In the genomic region with DNA sequence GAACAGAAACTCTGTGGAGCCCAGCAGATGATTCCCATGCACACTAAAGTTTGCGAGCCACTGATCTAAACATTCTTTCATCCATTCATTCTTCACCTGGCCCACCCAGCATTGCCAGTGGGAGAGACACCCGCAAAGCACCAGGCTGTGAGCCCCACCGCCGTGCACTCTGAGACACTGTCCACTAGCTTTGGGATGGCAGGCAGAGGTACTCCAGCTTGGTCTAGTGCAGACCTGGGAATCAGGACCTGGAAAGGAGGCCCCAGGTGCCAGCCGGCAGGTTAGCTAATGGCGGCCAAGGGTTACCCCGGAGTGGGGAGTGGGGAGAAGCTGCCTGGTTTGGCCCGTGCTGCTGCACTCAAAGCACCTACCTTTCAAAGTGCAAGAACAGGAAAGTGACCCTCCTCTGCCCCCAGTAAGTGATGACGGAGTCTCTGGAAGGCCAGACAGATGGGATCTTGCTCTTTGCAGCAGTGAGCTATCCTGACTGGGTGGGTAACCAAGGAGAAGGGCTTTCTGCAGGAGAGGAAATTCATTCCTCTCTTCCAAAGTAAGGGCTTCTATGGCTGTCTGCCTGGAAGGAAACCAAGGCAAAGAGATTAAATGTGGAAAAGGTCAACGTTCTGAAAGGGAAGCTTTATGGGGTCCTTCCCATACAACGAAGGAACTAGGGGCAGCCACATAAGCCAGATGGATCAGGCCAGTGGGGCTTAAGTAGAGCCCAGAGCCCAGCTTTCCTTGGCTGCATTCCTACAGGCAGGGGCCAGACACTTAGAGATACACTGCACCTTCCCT, we compare ENCODE assay signal across 17 cellular contexts.
DNase-seq lines count a peak whose midpoint lies in the region; ATAC-seq and TF ChIP-seq lines count a peak whose summit lies in the region.
"Had no signal": no experiment of that assay in that cellular context is flagged by ENCODE, and none has a peak within 500 bp of the region (broad histone marks: within the 10 kb centered on the region; RNA-seq: fewer than 3 reads in every experiment).

No MANE protein-coding gene starts in this region.

- CTCF ChIA-PET in activated CD8-positive, alpha-beta T cell treated with anti-CD3 and anti-CD28 coated beads, Interleukin-2, amount 10 ng/mL, durations not matched to agents 7 days and 5 days (lab: Charles Lee), result interaction anchor here (0.7 kb wide), 1 partner anchor 57 kb away, joined by 3 read pairs; no protein-coding TSS in a partner anchor
- CTCF ChIA-PET in activated CD8-positive, alpha-beta T cell treated with anti-CD3 and anti-CD28 coated beads for 36 hours (lab: Charles Lee), result interaction anchor here (1.3 to 6.2 kb wide), 3 partner anchors 30 to 282 kb away, joined by 4 to 37 read pairs (median 6); no protein-coding TSS in a partner anchor

- no peaks in the 10 kb centered on the region for H3K36me3 ChIP-seq in sigmoid colon
- H3K36me3 ChIP-seq: cardiac muscle cell, ovary, SJSA1 had no signal

- H3K27me3 ChIP-seq in sigmoid colon, result peaks cover 0 to 60% (median 16%) of the 10 kb centered on the region in 3 donors
- H3K27me3 ChIP-seq: ovary had no signal

- WGBS in sigmoid colon, 2 donors, result 79 to 85% methylated on average over 11 of the region's 11 CpGs

- TF ChIP-seq EP300 in sigmoid colon (IDR thresholded peaks at IDR 0.05), result no peak

- H3K9me3 ChIP-seq in sigmoid colon, result no peaks in the 10 kb centered on the region
- H3K9me3 ChIP-seq: Caco-2, ovary had no signal

- no peak overlapping the region for H3K4me3 ChIP-seq in sigmoid colon
- no peak overlapping the region for H3K4me3 ChIP-seq in foreskin fibroblast (ENCODE audit: low read depth in 1 of 2, low read length in 2 of 2)
- H3K4me3 ChIP-seq: cardiac muscle cell, ovary, PC-9, SJSA1 had no signal

- peak overlapping the region; percentile 74 for H3K4me3 Mint-ChIP-seq in activated CD8-positive, alpha-beta T cell treated with anti-CD3 and anti-CD28 coated beads, Interleukin-2, amount 10 ng/mL, durations not matched to agents 7 days and 5 days
- H3K4me3 Mint-ChIP-seq in activated CD8-positive, alpha-beta T cell treated with anti-CD3 and anti-CD28 coated beads for 36 hours, result no peak overlapping the region
- H3K4me3 Mint-ChIP-seq in HFFc6, result 0 out of 2 replicates have a peak overlapping the region, but pooled peaks have one; percentile 12
- H3K4me3 Mint-ChIP-seq in chondrocyte (ENCODE audit: unreplicated experiment), result no peak overlapping the region

- H3K4me1 Mint-ChIP-seq in activated CD8-positive, alpha-beta T cell treated with anti-CD3 and anti-CD28 coated beads, Interleukin-2, amount 10 ng/mL, durations not matched to agents 7 days and 5 days (ENCODE audit: low read depth), result peaks cover 69% of the 10 kb centered on the region
- peaks cover 55% of the 10 kb centered on the region for H3K4me1 Mint-ChIP-seq in activated CD8-positive, alpha-beta T cell treated with anti-CD3 and anti-CD28 coated beads for 36 hours (ENCODE audit: low read depth)
- peaks cover 20% of the 10 kb centered on the region for H3K4me1 Mint-ChIP-seq in HFFc6 (ENCODE audit: low read depth)
- peaks cover 11% of the 10 kb centered on the region for H3K4me1 Mint-ChIP-seq in chondrocyte (ENCODE audit: low read depth)

- POLR2A ChIA-PET in activated CD8-positive, alpha-beta T cell treated with anti-CD3 and anti-CD28 coated beads, Interleukin-2, amount 10 ng/mL, durations not matched to agents 7 days and 5 days (lab: Charles Lee), result no interaction called here
- POLR2A ChIA-PET in activated CD8-positive, alpha-beta T cell treated with anti-CD3 and anti-CD28 coated beads for 36 hours (lab: Charles Lee), result interaction anchor here (1.3 kb wide), 1 partner anchor 14 kb away, joined by 4 read pairs; no protein-coding TSS in a partner anchor

- no peak for TF ChIP-seq POLR2A in sigmoid colon (IDR thresholded peaks at IDR 0.05)

- no peaks in the 10 kb centered on the region for H3K36me3 Mint-ChIP-seq in activated CD8-positive, alpha-beta T cell treated with anti-CD3 and anti-CD28 coated beads, Interleukin-2, amount 10 ng/mL, durations not matched to agents 7 days and 5 days (ENCODE audit: low read depth)
- no peaks in the 10 kb centered on the region for H3K36me3 Mint-ChIP-seq in activated CD8-positive, alpha-beta T cell treated with anti-CD3 and anti-CD28 coated beads for 36 hours (ENCODE audit: low read depth)
- no peaks in the 10 kb centered on the region for H3K36me3 Mint-ChIP-seq in HFFc6 (ENCODE audit: low read depth)
- H3K36me3 Mint-ChIP-seq in chondrocyte (ENCODE audit: low read depth), result no peaks in the 10 kb centered on the region

- H3K27ac Mint-ChIP-seq in activated CD8-positive, alpha-beta T cell treated with anti-CD3 and anti-CD28 coated beads, Interleukin-2, amount 10 ng/mL, durations not matched to agents 7 days and 5 days, result no peak overlapping the region
- no peak overlapping the region for H3K27ac Mint-ChIP-seq in activated CD8-positive, alpha-beta T cell treated with anti-CD3 and anti-CD28 coated beads for 36 hours
- H3K27ac Mint-ChIP-seq in HFFc6 (no peak overlapping the region), chondrocyte (ENCODE audit: unreplicated experiment) (no peak overlapping the region)

- H3K9me3 Mint-ChIP-seq in activated CD8-positive, alpha-beta T cell treated with anti-CD3 and anti-CD28 coated beads, Interleukin-2, amount 10 ng/mL, durations not matched to agents 7 days and 5 days (ENCODE audit: insufficient read depth), result no peaks in the 10 kb centered on the region
- H3K9me3 Mint-ChIP-seq in activated CD8-positive, alpha-beta T cell treated with anti-CD3 and anti-CD28 coated beads for 36 hours, result no peaks in the 10 kb centered on the region
- H3K9me3 Mint-ChIP-seq in HFFc6 (no peaks in the 10 kb centered on the region; the same call in 1 of the 2 replicates), chondrocyte (ENCODE audit: low read depth) (no peaks in the 10 kb centered on the region)

- peaks cover 0 to 15% (median 10%) of the 10 kb centered on the region in 4 donors for H3K4me1 ChIP-seq in sigmoid colon
- H3K4me1 ChIP-seq: Caco-2 had no signal

- intact Hi-C loops in activated CD8-positive, alpha-beta T cell treated with anti-CD3 and anti-CD28 coated beads for 36 hours (cut with micrococcal nuclease), result no loop called here
- intact Hi-C loops in sigmoid colon (cut with DNase I), result no loop called here

- no peak for ATAC-seq in activated CD8-positive, alpha-beta T cell treated with anti-CD3 and anti-CD28 coated beads, Interleukin-2, amount 10 ng/mL, durations not matched to agents 7 days and 5 days
- no peak for ATAC-seq in activated CD8-positive, alpha-beta T cell treated with anti-CD3 and anti-CD28 coated beads for 36 hours
- ATAC-seq in GM21619 (IDR thresholded peaks at IDR 0.05; ENCODE audit: unreplicated experiment), result no peak

- TF ChIP-seq CTCF in activated CD8-positive, alpha-beta T cell treated with anti-CD3 and anti-CD28 coated beads for 36 hours (IDR thresholded peaks at IDR 0.05), result no peak
- no peak for TF ChIP-seq CTCF in HFFc6 (IDR thresholded peaks at IDR 0.05)
- no peak for TF ChIP-seq CTCF in chondrocyte (IDR thresholded peaks at IDR 0.05)
- no peak for TF ChIP-seq CTCF in sigmoid colon (IDR thresholded peaks at IDR 0.05)
- TF ChIP-seq CTCF in foreskin fibroblast (IDR thresholded peaks at IDR 0.05; ENCODE audit: low read depth, low read length), result no peak

- DNase-seq in activated CD8-positive, alpha-beta T cell treated with anti-CD3 and anti-CD28 coated beads, Interleukin-2, amount 10 ng/mL, durations not matched to agents 7 days and 5 days, result no peak
- no peak for DNase-seq in activated CD8-positive, alpha-beta T cell treated with anti-CD3 and anti-CD28 coated beads for 36 hours
- DNase-seq in HFFc6, result no peak
- DNase-seq in chondrocyte (ENCODE audit: low spot score), result peak; percentile 75
- DNase-seq in sigmoid colon, result peak; percentile 66
- DNase-seq in AG20443 (ENCODE audit: low spot score), result no peak
- no peak for DNase-seq in foreskin fibroblast
- DNase-seq: activated CD4-positive, alpha-beta T cell treated with anti-CD3 and anti-CD28 coated beads, Interleukin-2, amount 50 U/mL, for 4 hours; Kasumi-1; NCI-H1105; NCI-H2171; PC-9 had no signal

- H3K27ac ChIP-seq in sigmoid colon, result no peak overlapping the region
- H3K27ac ChIP-seq: cardiac muscle cell, ovary, PC-9, SJSA1 had no signal

- H3K27me3 Mint-ChIP-seq in activated CD8-positive, alpha-beta T cell treated with anti-CD3 and anti-CD28 coated beads, Interleukin-2, amount 10 ng/mL, durations not matched to agents 7 days and 5 days (ENCODE audit: low read depth), result no peaks in the 10 kb centered on the region
- peaks cover 4% of the 10 kb centered on the region for H3K27me3 Mint-ChIP-seq in activated CD8-positive, alpha-beta T cell treated with anti-CD3 and anti-CD28 coated beads for 36 hours
- H3K27me3 Mint-ChIP-seq in HFFc6 (ENCODE audit: insufficient read depth) (peaks cover 46% of the 10 kb centered on the region), chondrocyte (ENCODE audit: low read depth) (peaks cover 10% of the 10 kb centered on the region)

Comparison
In these comparisons a context has a peak if more than half of its experiments do, and no peak if none do; other contexts are left out.
1. H3K4me3 Mint-ChIP-seq: peak in activated CD8-positive, alpha-beta T cell treated with anti-CD3 and anti-CD28 coated beads, Interleukin-2, amount 10 ng/mL, durations not matched to agents 7 days and 5 days (single experiment) and HFFc6 (single experiment); none in activated CD8-positive, alpha-beta T cell treated with anti-CD3 and anti-CD28 coated beads for 36 hours (single experiment) and chondrocyte (single experiment).
2. DNase-seq: peak in chondrocyte (single experiment) and sigmoid colon (single experiment); none in activated CD8-positive, alpha-beta T cell treated with anti-CD3 and anti-CD28 coated beads, Interleukin-2, amount 10 ng/mL, durations not matched to agents 7 days and 5 days (single experiment), activated CD8-positive, alpha-beta T cell treated with anti-CD3 and anti-CD28 coated beads for 36 hours (single experiment), HFFc6 (single experiment), AG20443 (single experiment) and foreskin fibroblast (0 of 2).